In genomic region chr17:47239663-47240374, GRCh38 we compare ENCODE assay signal across 1 cellular context.
TF ChIP-seq lines count a peak whose summit lies in the region.

No MANE protein-coding gene starts in this region.

TF ChIP-seq in endothelial cell of umbilical vein, 7 proteins besides CTCF, POLR2A, EP300 and RAD21:
- TF ChIP-seq EZH2 (IDR thresholded peaks at IDR 0.05; ENCODE audit: borderline replicate concordance, low read depth, low read length, severe bottlenecking), result no peak
- TF ChIP-seq POLR2AphosphoS5 (IDR thresholded peaks at IDR 0.05; ENCODE audit: insufficient read depth, low read depth, low read length), result peak; percentile 98
- peak; percentile 90 for TF ChIP-seq MYC (IDR thresholded peaks at IDR 0.05; ENCODE audit: low read depth, low read length)
- TF ChIP-seq FOS (IDR thresholded peaks at IDR 0.05; ENCODE audit: borderline replicate concordance, insufficient read depth, low read length), result peak; percentile 97
- peak; percentile 88 for TF ChIP-seq JUN (IDR thresholded peaks at IDR 0.05; ENCODE audit: borderline replicate concordance, insufficient read depth, insufficient read length, low read depth)
- TF ChIP-seq GATA2 (IDR thresholded peaks at IDR 0.05; ENCODE audit: insufficient read depth, insufficient read length, low read depth, low read length), result peak; percentile 97
- peak; percentile 49 for TF ChIP-seq MAX (IDR thresholded peaks at IDR 0.05; ENCODE audit: insufficient read depth, insufficient read length)
